ENCODE assay signal across 17 cellular contexts in the genomic region with DNA sequence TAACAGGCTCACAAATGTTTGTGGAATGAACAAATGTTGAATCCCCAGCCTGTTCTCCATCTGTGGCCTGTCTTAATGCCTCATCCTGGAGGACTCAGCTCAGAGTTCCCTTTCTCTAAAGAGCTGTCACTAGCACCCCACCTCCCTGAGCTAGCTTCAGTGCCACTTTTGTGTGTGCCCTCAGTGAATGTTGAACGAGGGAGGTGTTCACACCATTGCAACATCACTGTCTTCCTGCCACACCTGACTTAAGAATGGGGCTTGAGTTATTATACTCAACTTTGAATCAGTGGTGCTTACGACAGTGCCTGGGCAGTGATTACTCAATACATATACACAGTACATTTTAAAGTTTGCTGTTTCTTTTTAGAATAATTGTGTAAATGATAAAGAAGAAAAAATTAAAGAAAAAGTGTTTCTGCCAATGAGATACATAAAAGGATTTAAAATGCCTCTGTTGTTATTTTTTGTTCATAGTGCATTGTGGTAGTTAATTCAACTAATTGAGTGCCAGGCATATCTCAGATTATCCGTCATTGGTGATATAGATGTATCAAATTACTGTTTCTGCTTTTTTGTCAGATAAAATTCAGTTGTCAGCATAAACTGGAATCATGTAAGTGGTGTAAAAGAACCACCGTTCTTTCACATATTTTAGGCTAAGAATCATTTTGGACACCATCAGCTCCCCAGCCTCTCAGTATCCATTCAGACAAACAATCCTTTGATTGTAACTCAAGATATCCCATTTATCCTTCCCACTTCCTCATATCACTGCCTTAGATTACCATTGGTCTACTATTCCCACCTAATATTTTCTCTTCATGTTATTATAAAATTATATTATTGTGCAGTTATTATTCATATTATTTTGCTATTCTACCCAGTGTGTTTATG.
A peak's percentile ranks its signal among the peaks of the same experiment; 100 is the strongest.
DNase-seq lines count a peak whose midpoint lies in the region; ATAC-seq and TF ChIP-seq lines count a peak whose summit lies in the region.
"Had no signal": no experiment of that assay in that cellular context is flagged by ENCODE, and none has a peak within 500 bp of the region (broad histone marks: within the 10 kb centered on the region; RNA-seq: fewer than 3 reads in every experiment).

No MANE protein-coding gene starts in this region.

- no peak for TF ChIP-seq CTCF in AG10803 (conservative IDR thresholded peaks at IDR 0.05; ENCODE audit: low read length)

- no peak overlapping the region for H3K4me3 ChIP-seq in AG10803 (ENCODE audit: low read length)
- H3K4me3 ChIP-seq: body of pancreas, sigmoid colon had no signal

- DNase-seq in AG10803 (ENCODE audit: low read depth) = peak; percentile 10
- DNase-seq in NCI-H226 = peak; percentile 60
- DNase-seq in myocyte (ENCODE audit: low read depth) = peak; percentile 6
- no peak for DNase-seq in HUDEP-2 (lab: John Stamatoyannopoulos, UW; ENCODE audit: unreplicated experiment in 76 of 76)
- DNase-seq: activated B cell treated with CpG ODN at 0.5 μM for 24 hours; body of pancreas; effector CD4-positive, alpha-beta T cell; Kasumi-1; sigmoid colon; T-helper 1 cell had no signal

- ATAC-seq in esophagus mucosa (peak; percentile 77), HG03378 (IDR thresholded peaks at IDR 0.05; ENCODE audit: unreplicated experiment) (no peak), GM19397 (IDR thresholded peaks at IDR 0.05; ENCODE audit: unreplicated experiment) (no peak)
- ATAC-seq in activated CD4-positive, CD25-positive, alpha-beta regulatory T cell treated with anti-CD3 and anti-CD28 coated beads, Interleukin-2, amount 50 U/mL, for 24 hours = no peak
- ATAC-seq: body of pancreas; natural killer cell treated with Interleukin-12 subunit alpha and Interleukin-12 subunit beta and Interleukin-15 and Interleukin-18, amount 100 ng/mL, for 72 hours; Panc1; stimulated activated memory B cell treated with anti-CD40 and anti-IgM and Interleukin-4, amounts not matched to agents 10 μg/mL and 1 μg/mL and 100 μg/mL, for 72 hours had no signal

Comparison
In these comparisons a context has a peak if more than half of its experiments do, and no peak if none do; other contexts are left out.
1. DNase-seq: peak in AG10803 (single experiment), NCI-H226 (single experiment) and myocyte (single experiment); none in HUDEP-2 (0 of 76).